9 cellular contexts compared by ENCODE assay signal in the genomic region with DNA sequence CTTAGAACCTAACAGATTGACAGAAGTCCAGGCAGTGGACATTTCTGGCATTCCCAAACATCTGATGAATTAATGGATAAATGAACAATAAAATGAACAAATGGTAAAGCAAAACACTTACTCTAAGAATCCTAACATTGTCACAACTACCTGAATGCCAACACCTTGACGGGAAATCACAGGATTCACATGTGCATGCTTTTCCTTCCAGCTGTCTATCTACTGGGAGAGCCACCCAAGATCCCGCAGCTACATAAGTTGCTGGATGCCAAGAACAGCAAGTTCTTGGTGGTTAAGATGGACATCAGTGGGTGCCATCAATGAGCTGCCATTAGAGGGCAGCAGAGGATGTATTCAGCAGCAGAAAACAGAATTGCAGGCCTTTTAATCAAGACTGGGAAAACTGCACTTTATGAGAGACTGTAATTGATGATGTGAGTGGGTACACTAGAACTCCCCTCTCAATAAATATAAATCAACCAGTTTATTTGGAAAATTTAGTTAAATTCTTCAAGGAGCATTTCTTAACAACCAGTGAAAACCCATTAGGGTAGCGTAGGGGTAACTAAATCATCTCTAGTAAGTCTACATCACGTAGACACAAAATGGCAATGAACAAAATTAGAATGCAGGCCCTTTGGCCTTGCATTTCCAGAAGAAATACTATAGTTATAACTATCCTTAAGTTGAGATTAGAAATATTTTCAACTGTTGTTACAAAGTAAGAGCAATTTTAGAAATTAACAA.
A peak's percentile ranks its signal among the peaks of the same experiment; 100 is the strongest.
DNase-seq lines count a peak whose midpoint lies in the region; ATAC-seq lines count a peak whose summit lies in the region.
"Had no signal": no experiment of that assay in that cellular context is flagged by ENCODE, and none has a peak within 500 bp of the region (broad histone marks: within the 10 kb centered on the region; RNA-seq: fewer than 3 reads in every experiment).

No MANE protein-coding gene starts in this region.

- peak; percentile 18 for DNase-seq in NK-92 treated with Interleukin-12 subunit alpha and Interleukin-12 subunit beta, amount 100 ng/mL, for 24 hours (lab: John Stamatoyannopoulos, UW)
- DNase-seq in NK-92 (lab: John Stamatoyannopoulos, UW; ENCODE audit: unreplicated experiment) = no peak
- DNase-seq in NCI-H1694 treated with DMSO at 0.1 percent for 48 hours (lab: John Stamatoyannopoulos, UW) = peak; percentile 18
- peak; percentile 50 for DNase-seq in UCSD-AML1 (lab: John Stamatoyannopoulos, UW; ENCODE audit: unreplicated experiment)
- peak in 54 of 61 donors; percentile 4 to 78 (median 42) for DNase-seq in caudate nucleus (lab: John Stamatoyannopoulos, UW)
- peak; percentile 75 for DNase-seq in kidney tubule cell (ENCODE audit: low spot score)
- DNase-seq in stimulated activated CD4-positive, alpha-beta T cell treated with anti-CD3 and anti-CD28 coated beads, Interleukin-2, amount 100 ng/mL, for 4 hours (ENCODE audit: low read depth) = peak; percentile 27

- H3K27ac ChIP-seq in caudate nucleus (ENCODE audit: low read depth, low read length) = no peak overlapping the region
- H3K27ac ChIP-seq: BLaER1 treated with 17β-estradiol and CSF1 and Interleukin-3, amounts not matched to agents 10 nM and 100 nM had no signal

- peak; percentile 87 for ATAC-seq in HG02623 (IDR thresholded peaks at IDR 0.05; ENCODE audit: unreplicated experiment)
